8 cellular contexts compared by ENCODE assay signal in the genomic region with DNA sequence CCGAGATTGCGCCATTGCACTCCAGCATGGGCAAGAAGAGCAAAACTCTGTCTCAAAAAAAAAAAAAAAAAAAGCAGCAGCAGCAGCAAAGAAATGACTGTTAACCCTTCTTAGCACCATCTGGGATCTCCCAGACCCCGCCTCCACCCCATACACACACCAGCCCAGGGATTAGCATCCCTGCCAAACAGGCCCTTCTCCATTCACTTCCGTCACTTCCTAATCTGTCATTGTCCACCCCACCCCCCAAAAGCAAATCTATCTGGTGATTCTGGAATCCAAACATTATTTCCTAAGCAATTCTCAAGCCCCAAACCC. TPM values are rescaled to one million over a fixed set of nuclear protein-coding genes. Genes with fewer than 3 reads are reported as not detected.
DNase-seq lines count a peak whose midpoint lies in the region; ATAC-seq and TF ChIP-seq lines count a peak whose summit lies in the region.

No MANE protein-coding gene starts in this region.

- peak overlapping the region; percentile 61 to 90 (median 84) for H3K4me3 Mint-ChIP-seq in naive B cell

- H3K4me1 Mint-ChIP-seq in naive B cell, result peaks cover 71 to 88% (median 84%) of the 10 kb centered on the region in 3 donors

- peaks cover 0 to 4% (median 0%) of the 10 kb centered on the region in 3 donors for H3K27me3 Mint-ChIP-seq in naive B cell

- peak overlapping the region; percentile 92 for H3K27ac ChIP-seq in colonic mucosa

- H3K36me3 ChIP-seq in colonic mucosa, result no peaks in the 10 kb centered on the region

- peak overlapping the region; percentile 47 to 90 for H3K9ac ChIP-seq in colonic mucosa (ENCODE audit: low read depth in 2 of 2, low read length in 2 of 2)

- H3K4me3 ChIP-seq in AG09309 (ENCODE audit: control insufficient read depth, low read depth, low read length) (peak overlapping the region; percentile 43), colonic mucosa (no peak overlapping the region)

- DNase-seq in AG09309 (ENCODE audit: low read depth) (no peak), MV-4-11 (lab: John Stamatoyannopoulos, UW) (peak; percentile 66), colonic mucosa (peak; percentile 65), naive B cell (no peak), DMS53 (lab: John Stamatoyannopoulos, UW) (no peak), NCI-H2029 treated with DMSO at 0.1 percent for 48 hours (lab: John Stamatoyannopoulos, UW) (no peak), GM03348 (ENCODE audit: low spot score) (no peak)

- H3K9me3 ChIP-seq in colonic mucosa, result no peaks in the 10 kb centered on the region

- intact Hi-C loops in colonic mucosa (cut with DNase I), result no loop called here

- no peaks in the 10 kb centered on the region for H3K36me3 Mint-ChIP-seq in naive B cell

- TF ChIP-seq CTCF in AG09309 (IDR thresholded peaks at IDR 0.05; ENCODE audit: control insufficient read depth, insufficient read depth, low read depth, low read length, missing control alignments) (no peak), colonic mucosa (IDR thresholded peaks at IDR 0.05) (no peak)

- ATAC-seq in naive B cell (ENCODE audit: low read depth in 2 of 2) (no peak), GM18867 (IDR thresholded peaks at IDR 0.05; ENCODE audit: unreplicated experiment) (no peak)

- peaks cover 61% of the 10 kb centered on the region for H3K4me1 ChIP-seq in colonic mucosa

- no peaks in the 10 kb centered on the region for H3K9me3 Mint-ChIP-seq in naive B cell

- H3K27me3 ChIP-seq in colonic mucosa, result no peaks in the 10 kb centered on the region

- H3K27ac Mint-ChIP-seq in naive B cell, result peak overlapping the region; percentile 99 to 100 (median 99)

RNA-seq across cellular contexts. Expression of gene AHNAK, which starts 5.8 kb away (rescaled TPM):
- total RNA-seq in colonic mucosa, result 100 to 1,000 TPM; 458 to 631 TPM
- 10 to 100 TPM in 5 of 6 donors, 1 to 10 TPM in 1; 2.0 to 45.3 (median 15.9) TPM for polyA plus RNA-seq in naive B cell (ENCODE audit: low read depth in 6 of 6)

RNA-seq across cellular contexts. Expression of gene EEF1G, which starts 21.3 kb away (rescaled TPM):
- total RNA-seq in colonic mucosa, result 1,000 to 10,000 TPM; 1,328 to 1,358 TPM
- polyA plus RNA-seq in naive B cell (ENCODE audit: low read depth in 6 of 6), result 1,000 to 10,000 TPM; 1,313 to 1,862 (median 1,450) TPM

RNA-seq across cellular contexts. Expression of gene TUT1, which starts 38.9 kb away (rescaled TPM):
- 10 to 100 TPM; 11.1 to 26.2 TPM for total RNA-seq in colonic mucosa
- 10 to 100 TPM; 12.7 to 20.8 (median 16.2) TPM for polyA plus RNA-seq in naive B cell (ENCODE audit: low read depth in 6 of 6)

RNA-seq across cellular contexts. Expression of gene MTA2, which starts 49.2 kb away (rescaled TPM):
- 100 to 1,000 TPM in 1 of 2 donors, 10 to 100 TPM in 1; 91.0 to 133 TPM for total RNA-seq in colonic mucosa
- polyA plus RNA-seq in naive B cell (ENCODE audit: low read depth in 6 of 6), result 10 to 100 TPM in 5 of 6 donors, 1 to 10 TPM in 1; 3.4 to 27.5 (median 17.8) TPM

Comparison
In these comparisons a context has a peak if more than half of its experiments do, and no peak if none do; other contexts are left out.
1. DNase-seq: peak in MV-4-11 (single experiment) and colonic mucosa (single experiment); none in AG09309 (single experiment), naive B cell (single experiment), DMS53 (single experiment), NCI-H2029 treated with DMSO at 0.1 percent for 48 hours (single experiment) and GM03348 (single experiment).